Comparison of ENCODE assay signal across 8 cellular contexts in the genomic region with DNA sequence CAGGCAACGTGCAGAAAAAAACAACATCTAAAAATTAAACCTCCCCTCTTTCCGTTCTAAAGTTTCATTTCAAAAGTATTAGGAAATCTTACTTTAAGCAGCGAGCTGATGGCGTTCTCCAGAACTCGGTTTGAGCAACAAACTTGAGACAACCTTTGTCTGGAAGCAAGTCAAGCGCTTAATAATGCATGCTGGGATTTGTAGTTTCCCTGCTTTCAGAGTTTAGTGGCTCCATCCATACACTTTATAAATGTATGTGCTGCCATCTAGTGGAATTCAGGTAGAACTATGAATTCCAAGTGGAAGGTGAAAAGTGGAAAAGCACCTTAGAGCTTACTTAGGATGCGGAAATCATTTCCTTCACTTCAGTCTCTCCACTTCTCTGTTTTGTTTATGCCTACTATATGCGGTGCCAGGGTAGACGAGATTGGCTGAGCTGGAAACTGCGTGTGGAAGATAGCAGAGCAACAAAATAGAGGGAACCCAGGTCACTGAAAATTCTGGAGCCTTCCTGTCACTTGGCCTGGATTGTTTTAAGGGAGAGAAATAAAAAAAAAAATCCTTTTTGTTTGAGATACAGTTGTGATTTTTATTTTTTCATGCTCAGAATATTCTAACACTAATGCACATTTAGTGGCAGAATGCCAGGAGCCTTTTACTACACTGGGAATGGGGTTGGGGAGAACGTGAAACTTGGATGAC. TPM values are rescaled to one million over a fixed set of nuclear protein-coding genes. Genes with fewer than 3 reads are reported as not detected.
A peak's percentile ranks its signal among the peaks of the same experiment; 100 is the strongest.
DNase-seq lines count a peak whose midpoint lies in the region; ATAC-seq and TF ChIP-seq lines count a peak whose summit lies in the region.

A gene (minus strand): TSS at position 144 of the 702 bp plus-strand sequence. CDS start 3,580 bp downstream, outside the sequence.

- H3K9me3 ChIP-seq in CD8-positive, alpha-beta memory T cell (ENCODE audit: low read length) = no peaks in the 10 kb centered on the region
- H3K9me3 ChIP-seq in WERI-Rb-1 (ENCODE audit: severe bottlenecking) = no peaks in the 10 kb centered on the region

- H3K27me3 ChIP-seq in CD8-positive, alpha-beta memory T cell (ENCODE audit: insufficient read depth, low read length, poor library complexity, severe bottlenecking) = no peaks in the 10 kb centered on the region
- H3K27me3 ChIP-seq in WERI-Rb-1 (ENCODE audit: insufficient read depth, low read depth, severe bottlenecking) (no peaks in the 10 kb centered on the region), dorsolateral prefrontal cortex (no peaks in the 10 kb centered on the region)

- H3K4me3 Mint-ChIP-seq in CD8-positive, alpha-beta memory T cell = peak within 1 kb of the TSS; percentile 77 to 90 (median 85)

- peaks cover 9% of the 10 kb centered on the region for H3K4me1 ChIP-seq in CD8-positive, alpha-beta memory T cell (ENCODE audit: insufficient read depth, low read length)

- H3K36me3 ChIP-seq in CD8-positive, alpha-beta memory T cell (ENCODE audit: insufficient read depth, low read length) = no peaks in the 10 kb centered on the region
- H3K36me3 ChIP-seq in WERI-Rb-1 = no peaks in the 10 kb centered on the region

- TF ChIP-seq CTCF in WERI-Rb-1 (IDR thresholded peaks at IDR 0.05; ENCODE audit: low read depth, low read length) = peak; percentile 55
- TF ChIP-seq CTCF in dorsolateral prefrontal cortex (IDR thresholded peaks at IDR 0.05 in 54 of 56, conservative IDR thresholded peaks at IDR 0.05 in 2 of 56; ENCODE audit: low read depth in 1 of 56, partially characterized antibody in 56 of 56) = peak; percentile 79 to 99 (median 92)

- DNase-seq in CD8-positive, alpha-beta memory T cell = peak; percentile 3 to 79 (median 69)
- peak; percentile 84 for DNase-seq in NCI-H2227 (lab: John Stamatoyannopoulos, UW; ENCODE audit: unreplicated experiment)
- peak; percentile 48 for DNase-seq in WERI-Rb-1
- DNase-seq in dorsolateral prefrontal cortex = peak in 3 of 10 donors; percentile 28 to 46 (median 30)
- peak; percentile 96 for DNase-seq in left kidney (ENCODE audit: low read depth, low spot score)
- DNase-seq in stimulated activated CD4-positive, alpha-beta T cell treated with anti-CD3 and anti-CD28 coated beads, TNF-alpha, amount 100 ng/mL, for 48 hours (ENCODE audit: low read depth in 3 of 3) = peak in 2 of 3 donors; percentile 1 to 23

- TF ChIP-seq POLR2A in GM19099 (IDR thresholded peaks at IDR 0.05; ENCODE audit: extremely low read depth, insufficient read length, low read depth) = peak; percentile 39

- peak within 1 kb of the TSS; percentile 65 to 97 (median 86) for H3K27ac Mint-ChIP-seq in CD8-positive, alpha-beta memory T cell

- POLR2A ChIA-PET in CD8-positive, alpha-beta memory T cell (lab: Charles Lee) = interaction anchor here (0.7 to 1.0 kb wide), 2 partner anchors 272 to 608 kb away, joined by 4 to 5 read pairs; a partner anchor contains a TSS

- intact Hi-C loops in dorsolateral prefrontal cortex (cut with DNase I) = loop anchor here (5.0 to 10.0 kb wide), 4 partner anchors 235 to 658 kb away; a partner anchor contains a TSS

- H3K36me3 Mint-ChIP-seq in CD8-positive, alpha-beta memory T cell = peaks cover 0 to 13% (median 7%) of the 10 kb centered on the region in 3 donors

- H3K4me1 Mint-ChIP-seq in CD8-positive, alpha-beta memory T cell = peaks cover 23 to 37% (median 26%) of the 10 kb centered on the region in 3 donors

- no peaks in the 10 kb centered on the region for H3K27me3 Mint-ChIP-seq in CD8-positive, alpha-beta memory T cell

- ATAC-seq in HG03280 (IDR thresholded peaks at IDR 0.05; ENCODE audit: unreplicated experiment) = peak; percentile 99

- peak within 1 kb of the TSS; percentile 63 for H3K4me3 ChIP-seq in CD8-positive, alpha-beta memory T cell (ENCODE audit: low read length)
- peak within 1 kb of the TSS; percentile 46 for H3K4me3 ChIP-seq in WERI-Rb-1 (ENCODE audit: low read depth, low read length)
- H3K4me3 ChIP-seq in dorsolateral prefrontal cortex = peak within 1 kb of the TSS; percentile 31 to 77 (median 58)

- H3K27ac ChIP-seq in CD8-positive, alpha-beta memory T cell (ENCODE audit: low read depth, low read length) = peak within 1 kb of the TSS; percentile 24
- H3K27ac ChIP-seq in WERI-Rb-1 = peak within 1 kb of the TSS; percentile 43
- H3K27ac ChIP-seq in dorsolateral prefrontal cortex = peak within 1 kb of the TSS in 58 of 59 donors; percentile 13 to 89 (median 75)

- CTCF ChIA-PET in CD8-positive, alpha-beta memory T cell (lab: Charles Lee) = interaction anchor here (0.7 to 4.7 kb wide), 18 partner anchors 9 to 669 kb away, joined by 3 to 33 read pairs (median 3); no protein-coding TSS in a partner anchor

- H3K9me3 Mint-ChIP-seq in CD8-positive, alpha-beta memory T cell = no peaks in the 10 kb centered on the region

RNA-seq across cellular contexts. Expression of the gene that starts here (rescaled TPM):
- total RNA-seq in CD8-positive, alpha-beta memory T cell = 10 to 100 TPM; 10.9 to 11.4 TPM
- polyA plus RNA-seq in CD8-positive, alpha-beta memory T cell = 29.2 TPM
- total RNA-seq in dorsolateral prefrontal cortex = 10 to 100 TPM; 22.2 to 79.3 (median 39.1) TPM

Comparison
In these comparisons a context has a peak if more than half of its experiments do, and no peak if none do; other contexts are left out.
1. H3K27ac ChIP-seq: peak in every context shown above with its lines; median percentile 75 in dorsolateral prefrontal cortex; 43 in WERI-Rb-1; 24 in CD8-positive, alpha-beta memory T cell.